ENCODE assay signal across 8 cellular contexts in genomic region chr14:74573421-74574091, GRCh38. TPM values are rescaled to one million over a fixed set of nuclear protein-coding genes. Genes with fewer than 3 reads are reported as not detected.
DNase-seq lines count a peak whose midpoint lies in the region; ATAC-seq, FAIRE-seq and TF ChIP-seq lines count a peak whose summit lies in the region.

No MANE protein-coding gene starts in this region.

- no peak for FAIRE-seq in bronchial epithelial cell (lab: Jason Lieb, UNC)

- H3K36me3 ChIP-seq in heart left ventricle (no peaks in the 10 kb centered on the region), heart right ventricle (no peaks in the 10 kb centered on the region), bronchial epithelial cell (ENCODE audit: control insufficient read depth, insufficient read depth, low read length) (no peaks in the 10 kb centered on the region), muscle layer of colon (ENCODE audit: insufficient read depth, low read length) (no peaks in the 10 kb centered on the region), aorta (ENCODE audit: control insufficient read depth in 1 of 2, insufficient read depth in 2 of 2, low read length in 1 of 2) (no peaks in the 10 kb centered on the region)

- ATAC-seq in heart left ventricle (no peak), heart right ventricle (no peak), aorta (ENCODE audit: low FRiP score) (no peak), HG03095 (IDR thresholded peaks at IDR 0.05; ENCODE audit: unreplicated experiment) (no peak)

- H3K27ac ChIP-seq in heart left ventricle (peak overlapping the region in 8 of 12 donors; percentile 42 to 91 (median 78)), heart right ventricle (peak overlapping the region in 5 of 10 donors; percentile 63 to 88 (median 74)), muscle layer of colon (ENCODE audit: low read depth, low read length) (peak overlapping the region; percentile 64), aorta (ENCODE audit: low read depth in 1 of 2, low read length in 2 of 2) (peak overlapping the region; percentile 99)

- TF ChIP-seq POLR2A in heart left ventricle (IDR thresholded peaks at IDR 0.05): no peak

- H3K9me3 ChIP-seq in heart left ventricle (no peaks in the 10 kb centered on the region), heart right ventricle (no peaks in the 10 kb centered on the region), muscle layer of colon (ENCODE audit: low read length) (no peaks in the 10 kb centered on the region), aorta (ENCODE audit: control insufficient read depth, low read length) (no peaks in the 10 kb centered on the region)

- TF ChIP-seq CTCF in heart left ventricle (IDR thresholded peaks at IDR 0.05) (no peak), heart right ventricle (IDR thresholded peaks at IDR 0.05) (no peak), bronchial epithelial cell (IDR thresholded peaks at IDR 0.05; ENCODE audit: insufficient read depth, low read length, severe bottlenecking) (peak; percentile 87)

- peaks cover 0 to 86% (median 37%) of the 10 kb centered on the region in 12 donors for H3K4me1 ChIP-seq in heart left ventricle
- H3K4me1 ChIP-seq in heart right ventricle: peaks cover 8 to 80% (median 46%) of the 10 kb centered on the region in 9 donors
- peaks cover 51% of the 10 kb centered on the region for H3K4me1 ChIP-seq in muscle layer of colon (ENCODE audit: insufficient read depth, low read length)
- peaks cover 9% of the 10 kb centered on the region in 2 donors for H3K4me1 ChIP-seq in aorta (ENCODE audit: control insufficient read depth in 1 of 2, insufficient read depth in 2 of 2, low read length in 2 of 2)

- WGBS in heart left ventricle, 4 donors: 84 to 94% (median 92%) methylated on average over 11 to 13 of the region's 13 CpGs
- WGBS in heart right ventricle, 2 donors: 85 to 89% methylated on average over 13 of the region's 13 CpGs
- 31 to 35% methylated on average over 13 of the region's 13 CpGs for WGBS in aorta, 2 donors

- no peak overlapping the region for H3K9ac ChIP-seq in muscle layer of colon (ENCODE audit: low read length)

- H3K27me3 ChIP-seq in heart left ventricle: no peaks in the 10 kb centered on the region
- H3K27me3 ChIP-seq in heart right ventricle: no peaks in the 10 kb centered on the region
- H3K27me3 ChIP-seq in bronchial epithelial cell (ENCODE audit: control insufficient read depth, insufficient read depth, low read length): no peaks in the 10 kb centered on the region
- no peaks in the 10 kb centered on the region for H3K27me3 ChIP-seq in muscle layer of colon (ENCODE audit: control insufficient read depth in 1 of 2, insufficient read depth in 2 of 2, low read length in 2 of 2)
- H3K27me3 ChIP-seq in aorta (ENCODE audit: control insufficient read depth in 1 of 2, insufficient read depth in 2 of 2, low read length in 1 of 2): no peaks in the 10 kb centered on the region

- DNase-seq in heart left ventricle: peak in 3 of 5 donors; percentile 1 to 19 (median 17)
- DNase-seq in heart right ventricle: no peak
- DNase-seq in bronchial epithelial cell (ENCODE audit: low read depth): peak; percentile 78
- peak; percentile 24 to 30 for DNase-seq in aorta
- DNase-seq in NOMO-1 treated with DMSO at 0.1 percent for 48 hours (lab: John Stamatoyannopoulos, UW; ENCODE audit: unreplicated experiment): no peak
- no peak for DNase-seq in amygdala (lab: John Stamatoyannopoulos, UW)

- intact Hi-C loops in heart left ventricle (cut with DNase I): no loop called here
- intact Hi-C loops in heart right ventricle (cut with DNase I): no loop called here
- intact Hi-C loops in aorta (cut with DNase I): loop anchor here in 1 of 2 donors (5.0 kb wide), 1 partner anchor 34 kb away; no protein-coding TSS in a partner anchor

- H3K4me3 ChIP-seq in heart left ventricle (no peak overlapping the region), heart right ventricle (no peak overlapping the region), bronchial epithelial cell (ENCODE audit: low read depth, low read length) (no peak overlapping the region), muscle layer of colon (ENCODE audit: low read depth in 1 of 2, low read length in 2 of 2) (peak overlapping the region; percentile 18 to 55), aorta (ENCODE audit: low read length in 2 of 2) (no peak overlapping the region)

RNA-seq across cellular contexts. Expression of gene LTBP2, which starts 38.5 kb away (rescaled TPM):
- total RNA-seq in heart left ventricle: 10 to 100 TPM; 19.1 to 69.1 (median 36.1) TPM
- 1 to 10 TPM; 4.0 to 8.4 TPM for polyA plus RNA-seq in heart left ventricle
- total RNA-seq in heart right ventricle: 10 to 100 TPM in 9 of 10 donors, 1 to 10 TPM in 1; 7.1 to 50.3 (median 18.5) TPM
- 1 to 10 TPM; 3.5 TPM for polyA plus RNA-seq in heart right ventricle
- 4.1 and 6.6 TPM in 2 replicates for total RNA-seq in bronchial epithelial cell
- 100 to 1,000 TPM; 209 to 363 TPM for total RNA-seq in aorta
- 100 to 1,000 TPM in 1 of 2 donors, 10 to 100 TPM in 1; 40.4 to 247 TPM for polyA plus RNA-seq in aorta

Comparison
In these comparisons a context has a peak if more than half of its experiments do, and no peak if none do; other contexts are left out.
1. DNase-seq: peak in heart left ventricle (3 of 5), bronchial epithelial cell (single experiment) and aorta (2 of 2); none in heart right ventricle (0 of 2), NOMO-1 treated with DMSO at 0.1 percent for 48 hours (single experiment) and amygdala (0 of 56).
2. H3K4me3 ChIP-seq: peak in muscle layer of colon (2 of 2); none in heart left ventricle (0 of 12), heart right ventricle (0 of 10), bronchial epithelial cell (single experiment) and aorta (0 of 2).